Comparison of ENCODE assay signal across 11 cellular contexts in the genomic region with DNA sequence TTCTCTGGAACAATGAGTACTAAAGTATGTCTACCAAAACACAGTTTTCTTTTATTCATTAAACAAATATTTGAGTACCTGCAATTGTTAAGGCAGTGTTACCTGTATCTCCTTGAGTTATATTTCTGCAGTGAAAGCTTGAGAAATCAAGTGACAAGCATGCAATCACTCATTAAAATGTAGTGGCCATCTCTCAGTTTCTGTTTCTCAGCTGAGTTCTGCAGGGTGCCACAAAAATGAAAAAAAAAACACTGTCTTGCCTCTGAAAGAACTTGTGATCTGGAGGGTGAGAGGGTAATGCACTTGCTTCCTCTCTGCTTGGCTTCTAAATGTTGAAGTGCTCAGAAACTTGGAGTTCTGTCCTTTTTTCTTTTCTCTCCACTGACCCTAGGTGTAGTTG. TPM values are rescaled to one million over a fixed set of nuclear protein-coding genes. Genes with fewer than 3 reads are reported as not detected.
DNase-seq lines count a peak whose midpoint lies in the region; ATAC-seq lines count a peak whose summit lies in the region.
"Had no signal": no experiment of that assay in that cellular context is flagged by ENCODE, and none has a peak within 500 bp of the region (broad histone marks: within the 10 kb centered on the region; RNA-seq: fewer than 3 reads in every experiment).

No MANE protein-coding gene starts in this region.

- no peaks in the 10 kb centered on the region for H3K9me3 Mint-ChIP-seq in stimulated activated naive CD8-positive, alpha-beta T cell treated with anti-CD3 and anti-CD28 coated beads, Interleukin-15, amount 100 ng/mL, for 72 hours

- H3K4me1 Mint-ChIP-seq in stimulated activated naive CD8-positive, alpha-beta T cell treated with anti-CD3 and anti-CD28 coated beads, Interleukin-15, amount 100 ng/mL, for 72 hours = peaks cover 51% of the 10 kb centered on the region

- H3K4me3 Mint-ChIP-seq in stimulated activated naive CD8-positive, alpha-beta T cell treated with anti-CD3 and anti-CD28 coated beads, Interleukin-15, amount 100 ng/mL, for 72 hours = no peak overlapping the region

- no peak overlapping the region for H3K27ac Mint-ChIP-seq in stimulated activated naive CD8-positive, alpha-beta T cell treated with anti-CD3 and anti-CD28 coated beads, Interleukin-15, amount 100 ng/mL, for 72 hours

- H3K27me3 Mint-ChIP-seq in stimulated activated naive CD8-positive, alpha-beta T cell treated with anti-CD3 and anti-CD28 coated beads, Interleukin-15, amount 100 ng/mL, for 72 hours = no peaks in the 10 kb centered on the region

- DNase-seq in stimulated activated naive CD8-positive, alpha-beta T cell treated with anti-CD3 and anti-CD28 coated beads, Interleukin-15, amount 100 ng/mL, for 72 hours = no peak
- DNase-seq in stimulated activated naive CD8-positive, alpha-beta T cell treated with anti-CD3 and anti-CD28 coated beads, Interleukin-15, Interleukin-2, amounts not matched to agents 100 U/mL and 50 U/mL, for 24 hours = no peak
- DNase-seq in NCI-H2107 treated with DMSO at 0.1 percent for 48 hours (lab: John Stamatoyannopoulos, UW; ENCODE audit: unreplicated experiment) (no peak), DMS114 treated with DMSO at 0.1 percent for 48 hours (lab: John Stamatoyannopoulos, UW; ENCODE audit: unreplicated experiment) (no peak), ureter (ENCODE audit: low spot score) (no peak)
- DNase-seq: Calu3, NCI-H1417 treated with DMSO at 0.1 percent for 48 hours, NCI-H510A had no signal

- ATAC-seq in stimulated activated naive CD8-positive, alpha-beta T cell treated with anti-CD3 and anti-CD28 coated beads, Interleukin-15, amount 100 ng/mL, for 72 hours = peak; percentile 28
- ATAC-seq in stimulated activated naive CD8-positive, alpha-beta T cell treated with anti-CD3 and anti-CD28 coated beads, Interleukin-15, Interleukin-2, amounts not matched to agents 100 U/mL and 50 U/mL, for 24 hours = no peak
- ATAC-seq in GM21529 (IDR thresholded peaks at IDR 0.05; ENCODE audit: unreplicated experiment) = peak; percentile 87
- ATAC-seq in HG03175 (IDR thresholded peaks at IDR 0.05; ENCODE audit: unreplicated experiment) = peak; percentile 53
- ATAC-seq in HG03457 (IDR thresholded peaks at IDR 0.05; ENCODE audit: unreplicated experiment) = no peak

RNA-seq across cellular contexts. Expression of a gene that starts 6.8 kb away (rescaled TPM):
- total RNA-seq in ureter = 43.6 TPM

Comparison
In these comparisons a context has a peak if more than half of its experiments do, and no peak if none do; other contexts are left out.
1. ATAC-seq: peak in stimulated activated naive CD8-positive, alpha-beta T cell treated with anti-CD3 and anti-CD28 coated beads, Interleukin-15, amount 100 ng/mL, for 72 hours (single experiment), GM21529 (single experiment) and HG03175 (single experiment); none in stimulated activated naive CD8-positive, alpha-beta T cell treated with anti-CD3 and anti-CD28 coated beads, Interleukin-15, Interleukin-2, amounts not matched to agents 100 U/mL and 50 U/mL, for 24 hours (single experiment) and HG03457 (single experiment).